Comparison of ENCODE assay signal across 26 cellular contexts in the genomic region with DNA sequence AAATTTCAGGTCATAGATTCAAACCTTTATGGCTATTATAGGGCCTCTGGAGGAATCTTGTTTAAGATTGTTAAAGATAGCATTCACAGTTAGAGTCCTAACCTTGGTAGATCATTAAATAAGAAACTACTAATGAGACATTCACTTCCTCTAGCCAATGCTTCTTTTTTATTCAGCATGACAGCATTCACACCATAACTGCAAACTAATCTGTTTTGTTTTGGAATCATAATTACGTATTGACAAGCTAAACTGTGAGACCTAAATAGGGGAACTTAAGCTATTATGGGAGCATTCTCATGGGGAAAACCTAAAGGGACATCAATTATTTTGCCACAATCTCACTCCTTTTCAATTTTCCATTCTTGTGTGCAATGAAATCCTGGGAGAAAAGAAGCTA.
A peak's percentile ranks its signal among the peaks of the same experiment; 100 is the strongest.
DNase-seq lines count a peak whose midpoint lies in the region; ATAC-seq and TF ChIP-seq lines count a peak whose summit lies in the region.
"Had no signal": no experiment of that assay in that cellular context is flagged by ENCODE, and none has a peak within 500 bp of the region (broad histone marks: within the 10 kb centered on the region; RNA-seq: fewer than 3 reads in every experiment).

No MANE protein-coding gene starts in this region.

- no peaks in the 10 kb centered on the region for H3K36me3 ChIP-seq in OCI-LY3 (replicated peaks; ENCODE audit: low read depth, low read length)
- H3K36me3 ChIP-seq: BLaER1, HAP-1 had no signal

- H3K27me3 ChIP-seq in OCI-LY3 (ENCODE audit: low read depth, low read length), result no peaks in the 10 kb centered on the region
- H3K27me3 ChIP-seq: BLaER1 had no signal

- DNase-seq in ecto neural progenitor cell (ENCODE audit: low spot score), result no peak
- no peak for DNase-seq in activated T-cell treated with anti-CD3 and anti-CD28 coated beads, Interleukin-2, amount 50 U/mL, for 1 hour
- no peak for DNase-seq in activated CD4-positive, alpha-beta T cell treated with anti-CD3 and anti-CD28 coated beads, Interleukin-2, amount 50 U/mL, for 48 hours
- DNase-seq: ACHN; CD4-positive, alpha-beta T cell; DND-41; KBM-7; MM.1S; NCI-H1048; NCI-H1417 treated with DMSO at 0.1 percent for 48 hours; NCI-H187; NCI-H2107; NCI-H510A; NCI-H748 treated with DMSO at 0.1 percent for 48 hours; SIG-M5; SK-N-SH; T-helper 2 cell had no signal

- no peak overlapping the region for H2AFZ ChIP-seq in OCI-LY3 (ENCODE audit: low read depth, low read length)

- H3K9ac ChIP-seq in OCI-LY3 (ENCODE audit: low read length), result no peak overlapping the region
- H3K9ac ChIP-seq: BLaER1, SK-N-SH had no signal

- H3K4me1 ChIP-seq in OCI-LY3 (ENCODE audit: low read length), result peaks cover 30% of the 10 kb centered on the region
- H3K4me1 ChIP-seq: BLaER1 had no signal

- no peaks in the 10 kb centered on the region for H3K9me3 ChIP-seq in OCI-LY3 (ENCODE audit: insufficient read depth, low read length)
- H3K9me3 ChIP-seq: BLaER1, HAP-1, SK-N-SH had no signal

- peak overlapping the region; percentile 21; the same call in 1 of the 2 replicates for H3K27ac ChIP-seq in OCI-LY3 (ENCODE audit: low read length)
- H3K27ac ChIP-seq: 22Rv1, BLaER1 had no signal

- no peaks in the 10 kb centered on the region for H4K20me1 ChIP-seq in OCI-LY3 (ENCODE audit: insufficient read depth, low read length)
- H4K20me1 ChIP-seq: BLaER1 had no signal

- H3K79me2 ChIP-seq in OCI-LY3 (ENCODE audit: low read length), result no peaks in the 10 kb centered on the region

- ATAC-seq in GM18508 (IDR thresholded peaks at IDR 0.05; ENCODE audit: insufficient read depth, unreplicated experiment) (peak; percentile 69), GM19463 (IDR thresholded peaks at IDR 0.05; ENCODE audit: unreplicated experiment) (peak; percentile 71), HG03354 (IDR thresholded peaks at IDR 0.05; ENCODE audit: poor library complexity, severe bottlenecking, unreplicated experiment) (peak; percentile 67), GM19455 (IDR thresholded peaks at IDR 0.05; ENCODE audit: unreplicated experiment) (no peak)
- ATAC-seq: Panc1 had no signal

- TF ChIP-seq CTCF in OCI-LY3 (IDR thresholded peaks at IDR 0.05; ENCODE audit: low read depth, low read length), result no peak

- H3K4me2 ChIP-seq in OCI-LY3 (ENCODE audit: low read length), result peak overlapping the region; percentile 42
- H3K4me2 ChIP-seq: BLaER1, SK-N-SH had no signal

- no peak overlapping the region for H3K4me3 ChIP-seq in OCI-LY3 (ENCODE audit: low read length)
- H3K4me3 ChIP-seq: BLaER1, HAP-1 had no signal
